ENCODE assay signal across 28 cellular contexts in the genomic region with DNA sequence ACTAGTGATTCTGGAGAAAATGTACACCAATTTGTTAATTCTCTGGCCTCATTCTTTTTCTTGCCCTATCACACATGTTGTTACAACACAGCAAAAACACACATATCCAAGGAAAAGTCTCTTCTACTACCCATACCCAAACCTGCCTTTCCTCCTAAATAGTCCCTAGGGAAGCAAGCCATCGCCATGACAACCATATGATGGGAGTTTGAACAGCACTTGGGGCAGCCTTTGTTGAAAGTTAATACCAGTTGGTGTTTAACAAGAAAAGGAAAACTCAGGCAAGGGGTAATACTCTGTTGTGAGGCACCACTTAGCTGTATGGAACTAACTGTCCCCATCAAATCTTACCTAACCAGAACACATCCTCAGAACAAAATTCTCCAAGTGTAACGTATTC. TPM values are rescaled to one million over a fixed set of nuclear protein-coding genes. Genes with fewer than 3 reads are reported as not detected.
DNase-seq lines count a peak whose midpoint lies in the region; ATAC-seq and TF ChIP-seq lines count a peak whose summit lies in the region.
"Had no signal": no experiment of that assay in that cellular context is flagged by ENCODE, and none has a peak within 500 bp of the region (broad histone marks: within the 10 kb centered on the region; RNA-seq: fewer than 3 reads in every experiment).

No MANE protein-coding gene starts in this region.

- ATAC-seq in GM18858 (IDR thresholded peaks at IDR 0.05; ENCODE audit: unreplicated experiment), result no peak
- no peak for ATAC-seq in stimulated activated effector memory CD8-positive, alpha-beta T cell treated with anti-CD3 and anti-CD28 coated beads, Interleukin-12 subunit alpha, Interleukin-12 subunit beta, amount 100 ng/mL, for 72 hours
- ATAC-seq in PC-3, result no peak
- ATAC-seq: right cardiac atrium had no signal

- H2BK12ac ChIP-seq in neuronal stem cell (ENCODE audit: low read length), result no peak overlapping the region

- no peak overlapping the region for H4K91ac ChIP-seq in neuronal stem cell (ENCODE audit: low read depth, low read length, poor library complexity)

- H2BK5ac ChIP-seq in neuronal stem cell (ENCODE audit: low read length), result no peak overlapping the region

- H3K27ac Mint-ChIP-seq in stimulated activated effector memory CD8-positive, alpha-beta T cell treated with anti-CD3 and anti-CD28 coated beads, Interleukin-12 subunit alpha, Interleukin-12 subunit beta, amount 100 ng/mL, for 72 hours, result no peak overlapping the region
- H3K27ac Mint-ChIP-seq: activated naive CD4-positive, alpha-beta T cell treated with anti-CD3 and anti-CD28 coated beads, Interleukin-2, amount 50 U/mL, for 24 hours; activated T-helper 2 cell treated with anti-CD3 and anti-CD28 coated beads, Interferon-gamma antibody, Interleukin-2, Interleukin-4, amounts not matched to agents 10 μg/mL and 5 μg/mL and 100 μg/mL, durations not matched to agents 14 hours and 24 hours and 36 hours; CD8-positive, alpha-beta memory T cell had no signal

- H3K4me2 ChIP-seq in neuronal stem cell (ENCODE audit: insufficient read depth, low read length, poor library complexity, severe bottlenecking) (peak overlapping the region; percentile 60), PC-3 (ENCODE audit: low read length) (no peak overlapping the region)

- H3K4ac ChIP-seq in neuronal stem cell (ENCODE audit: low read length), result no peak overlapping the region

- H2BK120ac ChIP-seq in neuronal stem cell (ENCODE audit: low read depth, low read length), result no peak overlapping the region

- H3K27ac ChIP-seq in HUES48 (ENCODE audit: low read depth, low read length) (peak overlapping the region; percentile 97), neuronal stem cell (replicated peaks; ENCODE audit: low read length) (peak overlapping the region; percentile 94), PC-3 (ENCODE audit: low read length) (no peak overlapping the region)
- H3K27ac ChIP-seq: left ventricle myocardium inferior, neutrophil, SJCRH30, stomach had no signal

- no peak overlapping the region for H3K4me3 Mint-ChIP-seq in stimulated activated effector memory CD8-positive, alpha-beta T cell treated with anti-CD3 and anti-CD28 coated beads, Interleukin-12 subunit alpha, Interleukin-12 subunit beta, amount 100 ng/mL, for 72 hours
- H3K4me3 Mint-ChIP-seq: activated naive CD4-positive, alpha-beta T cell treated with anti-CD3 and anti-CD28 coated beads, Interleukin-2, amount 50 U/mL, for 24 hours; CD8-positive, alpha-beta memory T cell had no signal

- no peaks in the 10 kb centered on the region for H3F3A ChIP-seq in PC-3 (ENCODE audit: low read length, unreplicated experiment)

- H3K9me3 Mint-ChIP-seq in stimulated activated effector memory CD8-positive, alpha-beta T cell treated with anti-CD3 and anti-CD28 coated beads, Interleukin-12 subunit alpha, Interleukin-12 subunit beta, amount 100 ng/mL, for 72 hours, result no peaks in the 10 kb centered on the region
- H3K9me3 Mint-ChIP-seq: activated naive CD4-positive, alpha-beta T cell treated with anti-CD3 and anti-CD28 coated beads, Interleukin-2, amount 50 U/mL, for 24 hours; activated T-helper 2 cell treated with anti-CD3 and anti-CD28 coated beads, Interferon-gamma antibody, Interleukin-2, Interleukin-4, amounts not matched to agents 10 μg/mL and 5 μg/mL and 100 μg/mL, durations not matched to agents 14 hours and 24 hours and 36 hours; CD8-positive, alpha-beta memory T cell had no signal

- H3K9ac ChIP-seq in HUES48 (ENCODE audit: low read depth, low read length) (peak overlapping the region; percentile 59), NT2/D1 (ENCODE audit: insufficient read length, low read depth) (no peak overlapping the region), neuronal stem cell (ENCODE audit: low read depth, low read length, poor library complexity) (no peak overlapping the region), PC-3 (ENCODE audit: low read length) (no peak overlapping the region)

- no peaks in the 10 kb centered on the region for H3K4me1 Mint-ChIP-seq in stimulated activated effector memory CD8-positive, alpha-beta T cell treated with anti-CD3 and anti-CD28 coated beads, Interleukin-12 subunit alpha, Interleukin-12 subunit beta, amount 100 ng/mL, for 72 hours
- H3K4me1 Mint-ChIP-seq: activated naive CD4-positive, alpha-beta T cell treated with anti-CD3 and anti-CD28 coated beads, Interleukin-2, amount 50 U/mL, for 24 hours had no signal

- H2AK5ac ChIP-seq in neuronal stem cell (ENCODE audit: low read depth, low read length), result no peak overlapping the region

- no peaks in the 10 kb centered on the region for H3K9me2 ChIP-seq in PC-3 (replicated peaks; ENCODE audit: low read length)

- no peak overlapping the region for H3K18ac ChIP-seq in neuronal stem cell (ENCODE audit: low read length)

- H3K14ac ChIP-seq in neuronal stem cell (ENCODE audit: low read length), result no peak overlapping the region

- H2AFZ ChIP-seq in neuronal stem cell (ENCODE audit: low read length) (no peak overlapping the region), PC-3 (ENCODE audit: low read length) (no peak overlapping the region)

- no peaks in the 10 kb centered on the region for H3K79me2 ChIP-seq in PC-3 (ENCODE audit: low read length)

- no peak overlapping the region for H4K8ac ChIP-seq in neuronal stem cell (ENCODE audit: low read depth, low read length)

- DNase-seq in NT2/D1 (ENCODE audit: low read depth, low spot score), result peak; percentile 59
- DNase-seq in neuronal stem cell (ENCODE audit: low spot score), result peak; percentile 43
- no peak for DNase-seq in stimulated activated effector memory CD8-positive, alpha-beta T cell treated with anti-CD3 and anti-CD28 coated beads, Interleukin-12 subunit alpha, Interleukin-12 subunit beta, amount 100 ng/mL, for 72 hours (ENCODE audit: low spot score in 2 of 2)
- no peak for DNase-seq in PC-3
- DNase-seq: activated CD4-positive, alpha-beta T cell treated with anti-CD3 and anti-CD28 coated beads for 48 hours; activated CD8-positive, alpha-beta memory T cell treated with anti-CD3 and anti-CD28 coated beads for 24 hours; activated T-cell treated with anti-CD3 and anti-CD28 coated beads for 4 hours; amniotic stem cell; CD8-positive, alpha-beta memory T cell; islet precursor cell; left ventricle myocardium inferior; mesenchymal stem cell; NCI-H1048; NCI-H187 treated with DMSO at 0.1 percent for 48 hours; posterior cingulate gyrus; right cardiac atrium; SJCRH30; stimulated activated CD4-positive, alpha-beta T cell treated with anti-CD3 and anti-CD28 coated beads, Interleukin-2, amount 100 ng/mL, for 24 hours; stimulated activated CD8-positive, alpha-beta memory T cell treated with anti-CD3 and anti-CD28 coated beads, Interleukin-4, amount 100 ng/mL, for 48 hours; stomach; SW 1271 had no signal

- no peaks in the 10 kb centered on the region for H3K9me3 ChIP-seq in HUES48 (ENCODE audit: control insufficient read depth, insufficient read depth, low read length)
- H3K9me3 ChIP-seq in NT2/D1 (ENCODE audit: insufficient read depth, low read length), result no peaks in the 10 kb centered on the region
- H3K9me3 ChIP-seq in neuronal stem cell (replicated peaks in 1 of 2; ENCODE audit: control insufficient read depth in 2 of 2, insufficient read depth in 1 of 2, low read depth in 1 of 2, low read length in 2 of 2), result no peaks in the 10 kb centered on the region
- no peaks in the 10 kb centered on the region for H3K9me3 ChIP-seq in PC-3 (ENCODE audit: low read length)
- H3K9me3 ChIP-seq: left ventricle myocardium inferior, neutrophil, SJCRH30, stomach had no signal

- POLR2A ChIA-PET in PC-3 (lab: Charles Lee; ENCODE audit: unreplicated experiment), result no interaction called here

- TF ChIP-seq CTCF in PC-3 (conservative IDR thresholded peaks at IDR 0.05; ENCODE audit: low read depth, low read length), result no peak

- H3K4me1 ChIP-seq in HUES48 (ENCODE audit: control insufficient read depth, insufficient read depth, low read length) (peaks cover 83% of the 10 kb centered on the region), NT2/D1 (ENCODE audit: insufficient read depth, insufficient read length) (peaks cover 3% of the 10 kb centered on the region), neuronal stem cell (ENCODE audit: control insufficient read depth in 2 of 2, insufficient read depth in 1 of 2, low read depth in 1 of 2, low read length in 2 of 2) (peaks cover 18 to 46% of the 10 kb centered on the region in 2 donors), PC-3 (ENCODE audit: insufficient read depth, low read length) (no peaks in the 10 kb centered on the region)
- H3K4me1 ChIP-seq: left ventricle myocardium inferior, SJCRH30 had no signal

- no TSS peak for BruUV-seq in PC-3 (replicated peaks; lab: Mats Ljungman, UMichigan)

- no peaks in the 10 kb centered on the region for H3K27me3 ChIP-seq in HUES48 (ENCODE audit: control insufficient read depth, insufficient read depth, low read length)
- no peaks in the 10 kb centered on the region for H3K27me3 ChIP-seq in NT2/D1 (ENCODE audit: insufficient read depth, insufficient read length)
- H3K27me3 ChIP-seq in neuronal stem cell (ENCODE audit: control insufficient read depth in 3 of 3, insufficient read depth in 3 of 3, low read depth in 1 of 3, low read length in 3 of 3), result no peaks in the 10 kb centered on the region
- no peaks in the 10 kb centered on the region for H3K27me3 ChIP-seq in PC-3 (ENCODE audit: low read length)

- CTCF ChIA-PET in PC-3 (lab: Charles Lee), result no interaction called here

- H2BK15ac ChIP-seq in neuronal stem cell (ENCODE audit: low read length), result no peak overlapping the region

- H3K4me3 ChIP-seq in HUES48 (ENCODE audit: low read depth, low read length) (peak overlapping the region; percentile 69), NT2/D1 (ENCODE audit: insufficient read length, low read depth) (no peak overlapping the region), iPS-11a (ENCODE audit: low read depth, low read length) (peak overlapping the region; percentile 5), neuronal stem cell (ENCODE audit: low read length in 2 of 2) (peak overlapping the region; percentile 52 to 64), PC-3 (ENCODE audit: low read length) (no peak overlapping the region)
- H3K4me3 ChIP-seq: left ventricle myocardium inferior, SJCRH30, stomach had no signal

- H3K79me1 ChIP-seq in neuronal stem cell (ENCODE audit: low read depth, low read length), result no peaks in the 10 kb centered on the region

- intact Hi-C loops in PC-3 (cut with micrococcal nuclease), result no loop called here

- H3K23ac ChIP-seq in neuronal stem cell (ENCODE audit: low read depth, low read length, poor library complexity), result no peak overlapping the region

- H3K36me3 Mint-ChIP-seq in stimulated activated effector memory CD8-positive, alpha-beta T cell treated with anti-CD3 and anti-CD28 coated beads, Interleukin-12 subunit alpha, Interleukin-12 subunit beta, amount 100 ng/mL, for 72 hours, result no peaks in the 10 kb centered on the region
- H3K36me3 Mint-ChIP-seq: activated naive CD4-positive, alpha-beta T cell treated with anti-CD3 and anti-CD28 coated beads, Interleukin-2, amount 50 U/mL, for 24 hours; CD8-positive, alpha-beta memory T cell had no signal

- H3K36me3 ChIP-seq in HUES48 (ENCODE audit: control insufficient read depth, insufficient read depth, low read length) (no peaks in the 10 kb centered on the region), NT2/D1 (ENCODE audit: insufficient read depth, insufficient read length, low read length) (no peaks in the 10 kb centered on the region), neuronal stem cell (replicated peaks in 1 of 2; ENCODE audit: control insufficient read depth in 2 of 2, insufficient read depth in 2 of 2, low read length in 2 of 2) (no peaks in the 10 kb centered on the region), PC-3 (ENCODE audit: low read depth, low read length) (no peaks in the 10 kb centered on the region)
- H3K36me3 ChIP-seq: left ventricle myocardium inferior, neutrophil, SJCRH30, stomach had no signal

- H4K20me1 ChIP-seq in PC-3 (ENCODE audit: low read length), result no peaks in the 10 kb centered on the region

- no CpG with 5 or more reads among the region's 2 CpGs for WGBS in neuronal stem cell (ENCODE audit: extremely low coverage in 2 of 2, insufficient read length in 2 of 2, insufficient replicate concordance in 1 of 2), 2 donors

RNA-seq across cellular contexts. Expression of a gene that starts 1.7 kb away (rescaled TPM):
- polyA plus RNA-seq in neuronal stem cell (2013, experiment 1 of 2), result 7.9 TPM
- polyA plus RNA-seq in neuronal stem cell (2013, experiment 2 of 2), result 7.3 TPM
- total RNA-seq in PC-3 (2014; rRNA removed), result not detected in 2 replicates
- total RNA-seq: activated T-helper 2 cell treated with anti-CD3 and anti-CD28 coated beads, Interferon-gamma antibody, Interleukin-2, Interleukin-4, amounts not matched to agents 10 μg/mL and 5 μg/mL and 100 μg/mL, durations not matched to agents 14 hours and 24 hours and 36 hours; CD8-positive, alpha-beta memory T cell; chondrocyte had no signal
- polyA plus RNA-seq: CD8-positive, alpha-beta memory T cell had no signal

Comparison
In these comparisons a context has a peak if more than half of its experiments do, and no peak if none do; other contexts are left out.
1. H3K4me3 ChIP-seq: peak in HUES48 (single experiment), iPS-11a (single experiment) and neuronal stem cell (2 of 2); none in NT2/D1 (single experiment) and PC-3 (single experiment).
2. DNase-seq: peak in NT2/D1 (single experiment) and neuronal stem cell (single experiment); none in stimulated activated effector memory CD8-positive, alpha-beta T cell treated with anti-CD3 and anti-CD28 coated beads, Interleukin-12 subunit alpha, Interleukin-12 subunit beta, amount 100 ng/mL, for 72 hours (0 of 2) and PC-3 (single experiment).